8 cellular contexts compared by ENCODE assay signal in genomic region chr2:64644240-64645013, GRCh38. TPM values are rescaled to one million over a fixed set of nuclear protein-coding genes. Genes with fewer than 3 reads are reported as not detected.
A peak's percentile ranks its signal among the peaks of the same experiment; 100 is the strongest.
DNase-seq lines count a peak whose midpoint lies in the region; ATAC-seq and TF ChIP-seq lines count a peak whose summit lies in the region.

No MANE protein-coding gene starts in this region.

- H3K36me3 ChIP-seq in mesodermal cell (ENCODE audit: control insufficient read depth, insufficient read depth, low read length) = peaks cover 11% of the 10 kb centered on the region

- peak overlapping the region; percentile 34 for H3K4me3 ChIP-seq in mesodermal cell (ENCODE audit: extremely low read depth, insufficient read depth, low read length, poor library complexity, severe bottlenecking)

- no peaks in the 10 kb centered on the region for H3K9me3 Mint-ChIP-seq in endothelial cell (ENCODE audit: unreplicated experiment)

- in situ Hi-C loops in GM13976 (cut with MboI; ENCODE audit: low sequenced_read_pairs, unreplicated experiment) = loop anchor here (5.0 kb wide), 1 partner anchor 218 kb away; no protein-coding TSS in a partner anchor

- TF ChIP-seq CTCF in 22Rv1 (IDR thresholded peaks at IDR 0.05) (no peak), GM13976 (IDR thresholded peaks at IDR 0.05; ENCODE audit: borderline replicate concordance, control extremely low read depth, extremely low read depth, insufficient read depth, missing control alignments) (no peak), endothelial cell (IDR thresholded peaks at IDR 0.05; ENCODE audit: unreplicated experiment) (no peak)

- H3K36me3 Mint-ChIP-seq in endothelial cell (ENCODE audit: low read depth, unreplicated experiment) = no peaks in the 10 kb centered on the region

- ATAC-seq in HG02763 (IDR thresholded peaks at IDR 0.05; ENCODE audit: unreplicated experiment) = peak; percentile 52

- H3K27me3 Mint-ChIP-seq in endothelial cell (ENCODE audit: unreplicated experiment) = no peaks in the 10 kb centered on the region

- H3K4me1 ChIP-seq in mesodermal cell (ENCODE audit: control insufficient read depth, insufficient read depth, low read length, poor library complexity, severe bottlenecking) = peaks cover 59% of the 10 kb centered on the region

- DNase-seq in GM13976 (ENCODE audit: low spot score) (peak; percentile 80), NCI-H1694 (lab: John Stamatoyannopoulos, UW) (peak; percentile 66), endothelial cell (ENCODE audit: low spot score) (peak; percentile 78), superior temporal gyrus (ENCODE audit: extremely low spot score) (peak; percentile 66)
- peak; percentile 43 to 59 for DNase-seq in activated CD4-positive, alpha-beta T cell treated with anti-CD3 and anti-CD28 coated beads, Interleukin-2, amount 50 U/mL, for 48 hours

- WGBS in mesodermal cell (ENCODE audit: insufficient coverage in 2 of 2), 2 experiments = 1 to 2% methylated on average over 13 to 15 of the region's 18 CpGs

- H3K4me1 Mint-ChIP-seq in endothelial cell (ENCODE audit: unreplicated experiment) = peaks cover 17% of the 10 kb centered on the region

- peak overlapping the region; percentile 93 for H3K4me3 Mint-ChIP-seq in endothelial cell (ENCODE audit: unreplicated experiment)

- peak overlapping the region; percentile 100 for H3K27ac Mint-ChIP-seq in endothelial cell (ENCODE audit: unreplicated experiment)

- peak overlapping the region; percentile 82 for H3K27ac ChIP-seq in 22Rv1
- H3K27ac ChIP-seq in mesodermal cell (ENCODE audit: low read depth, low read length, severe bottlenecking) = peak overlapping the region; percentile 98

- no peaks in the 10 kb centered on the region for H3K9me3 ChIP-seq in mesodermal cell (ENCODE audit: control insufficient read depth, low read length)

RNA-seq across cellular contexts. Expression of gene SERTAD2, which starts 9.3 kb away (rescaled TPM):
- total RNA-seq in endothelial cell (ENCODE audit: unreplicated experiment) = 9.8 TPM
- polyA plus RNA-seq in mesodermal cell (2013, experiment 1 of 2) = 29.9 TPM
- 20.5 TPM for polyA plus RNA-seq in mesodermal cell (2013, experiment 2 of 2)

Comparison
In these comparisons a context has a peak if more than half of its experiments do, and no peak if none do; other contexts are left out.
1. Peak in every context shown above with its lines: DNase-seq, ATAC-seq, H3K4me3 ChIP-seq and H3K27ac ChIP-seq.